In genomic region chr1:242425232-242425631, GRCh38 we compare ENCODE assay signal across 11 cellular contexts.
DNase-seq lines count a peak whose midpoint lies in the region; ATAC-seq and TF ChIP-seq lines count a peak whose summit lies in the region.
"Had no signal": no experiment of that assay in that cellular context is flagged by ENCODE, and none has a peak within 500 bp of the region (broad histone marks: within the 10 kb centered on the region; RNA-seq: fewer than 3 reads in every experiment).

No MANE protein-coding gene starts in this region.

- no peaks in the 10 kb centered on the region for H4K20me1 ChIP-seq in DOHH2 (ENCODE audit: control insufficient read depth, insufficient read depth, low read depth, low read length)

- no peaks in the 10 kb centered on the region for H3K79me2 ChIP-seq in DOHH2 (ENCODE audit: control insufficient read depth, low read length)

- peak; percentile 46 for TF ChIP-seq CTCF in DOHH2 (IDR thresholded peaks at IDR 0.05; ENCODE audit: low read depth, low read length, poor library complexity, severe bottlenecking)
- no peak for TF ChIP-seq CTCF in dorsolateral prefrontal cortex (IDR thresholded peaks at IDR 0.05 in 54 of 56, conservative IDR thresholded peaks at IDR 0.05 in 2 of 56; ENCODE audit: low read depth in 1 of 56, partially characterized antibody in 56 of 56)
- no peak for TF ChIP-seq CTCF in Peyer's patch (IDR thresholded peaks at IDR 0.05)

- H3F3A ChIP-seq in DOHH2 (ENCODE audit: control insufficient read depth, insufficient read depth), result no peaks in the 10 kb centered on the region

- intact Hi-C loops in dorsolateral prefrontal cortex (cut with DNase I), result no loop called here

- H3K27me3 ChIP-seq in DOHH2 (ENCODE audit: control insufficient read depth, low read length) (no peaks in the 10 kb centered on the region), dorsolateral prefrontal cortex (peaks cover 0 to 2% (median 0%) of the 10 kb centered on the region in 45 donors), Peyer's patch (no peaks in the 10 kb centered on the region)

- H3K27ac ChIP-seq in DOHH2 (ENCODE audit: low read depth, low read length) (no peak overlapping the region), dorsolateral prefrontal cortex (no peak overlapping the region), Peyer's patch (no peak overlapping the region)

- no peaks in the 10 kb centered on the region for H3K4me1 ChIP-seq in DOHH2 (ENCODE audit: control insufficient read depth, low read length)
- H3K4me1 ChIP-seq in Peyer's patch, result no peaks in the 10 kb centered on the region

- H3K36me3 ChIP-seq in DOHH2 (ENCODE audit: control insufficient read depth, low read length) (no peaks in the 10 kb centered on the region), Peyer's patch (no peaks in the 10 kb centered on the region)

- no peak for TF ChIP-seq POLR2A in Peyer's patch (IDR thresholded peaks at IDR 0.05)

- no peaks in the 10 kb centered on the region for H3K9me3 ChIP-seq in DOHH2 (ENCODE audit: control insufficient read depth, insufficient read depth, low read length)
- no peaks in the 10 kb centered on the region for H3K9me3 ChIP-seq in Peyer's patch

- peak; percentile 75 for ATAC-seq in GM19351 (IDR thresholded peaks at IDR 0.05; ENCODE audit: unreplicated experiment)

- DNase-seq in M059J (ENCODE audit: low read depth) (peak; percentile 51), amniotic epithelial cell (ENCODE audit: low read depth) (peak; percentile 18), dorsolateral prefrontal cortex (no peak), Peyer's patch (no peak), NCI-H2196 (lab: John Stamatoyannopoulos, UW; ENCODE audit: unreplicated experiment) (no peak), NCI-H2029 treated with DMSO at 0.1 percent for 48 hours (lab: John Stamatoyannopoulos, UW) (no peak)
- DNase-seq: DMS153; Right ventricle myocardium superior; stimulated activated CD4-positive, alpha-beta T cell treated with anti-CD3 and anti-CD28 coated beads, Interleukin-2, amount 100 ng/mL, for 48 hours had no signal

- no peak overlapping the region for H3K4me3 ChIP-seq in DOHH2 (ENCODE audit: low read length)
- H3K4me3 ChIP-seq in dorsolateral prefrontal cortex, result no peak overlapping the region
- H3K4me3 ChIP-seq in Peyer's patch, result no peak overlapping the region

- no peaks in the 10 kb centered on the region for H3K9me2 ChIP-seq in DOHH2 (replicated peaks; ENCODE audit: control insufficient read depth, low read length)

- no peak overlapping the region for H3K4me2 ChIP-seq in DOHH2 (ENCODE audit: low read length)

Comparison
In these comparisons a context has a peak if more than half of its experiments do, and no peak if none do; other contexts are left out.
1. DNase-seq: peak in M059J (single experiment) and amniotic epithelial cell (single experiment); none in dorsolateral prefrontal cortex (0 of 10), Peyer's patch (0 of 3), NCI-H2196 (single experiment) and NCI-H2029 treated with DMSO at 0.1 percent for 48 hours (single experiment).